Comparison of ENCODE assay signal across 9 cellular contexts in genomic region chr9:134399435-134400056, GRCh38.
DNase-seq lines count a peak whose midpoint lies in the region; ATAC-seq, FAIRE-seq and TF ChIP-seq lines count a peak whose summit lies in the region.
"Had no signal": no experiment of that assay in that cellular context is flagged by ENCODE, and none has a peak within 500 bp of the region (broad histone marks: within the 10 kb centered on the region; RNA-seq: fewer than 3 reads in every experiment).

No MANE protein-coding gene starts in this region.

- H3K36me3 ChIP-seq in DOHH2 (ENCODE audit: control insufficient read depth, low read length) (no peaks in the 10 kb centered on the region), pancreas (no peaks in the 10 kb centered on the region)

- H3K27me3 Mint-ChIP-seq in dendritic cell treated with granulocyte-macrophage colony-stimulating factor and Interleukin-4, amounts not matched to agents 40 ng/mL and 50 ng/mL, for 4 days: no peaks in the 10 kb centered on the region

- H3K9me3 Mint-ChIP-seq in dendritic cell treated with granulocyte-macrophage colony-stimulating factor and Interleukin-4, amounts not matched to agents 40 ng/mL and 50 ng/mL, for 4 days: no peaks in the 10 kb centered on the region

- no peak overlapping the region for H3K4me3 Mint-ChIP-seq in dendritic cell treated with granulocyte-macrophage colony-stimulating factor and Interleukin-4, amounts not matched to agents 40 ng/mL and 50 ng/mL, for 4 days

- H3F3A ChIP-seq in DOHH2 (ENCODE audit: control insufficient read depth, insufficient read depth): no peaks in the 10 kb centered on the region

- 97 to 100% methylated on average over 2 of the region's 2 CpGs for WGBS in pancreas, 2 donors

- in situ Hi-C loops in KBM-7 (cut with MboI; ENCODE audit: low pct_unique_long_range_greater_than_20kb, low sequenced_read_pairs): no loop called here

- H3K27ac Mint-ChIP-seq in dendritic cell treated with granulocyte-macrophage colony-stimulating factor and Interleukin-4, amounts not matched to agents 40 ng/mL and 50 ng/mL, for 4 days: peak overlapping the region; percentile 96

- H3K9me3 ChIP-seq in DOHH2 (ENCODE audit: control insufficient read depth, insufficient read depth, low read length) (peaks cover 18% of the 10 kb centered on the region), pancreas (no peaks in the 10 kb centered on the region)

- intact Hi-C loops in dendritic cell treated with granulocyte-macrophage colony-stimulating factor and Interleukin-4, amounts not matched to agents 40 ng/mL and 50 ng/mL, for 4 days (cut with micrococcal nuclease): loop anchor here (10.0 kb wide), 1 partner anchor 55 kb away; no protein-coding TSS in a partner anchor
- intact Hi-C loops in pancreas (cut with DNase I): no loop called here

- TF ChIP-seq CTCF in DOHH2 (IDR thresholded peaks at IDR 0.05; ENCODE audit: low read depth, low read length, poor library complexity, severe bottlenecking) (peak; percentile 72), pancreas (IDR thresholded peaks at IDR 0.05) (peak; percentile 19 to 40 (median 22))

- H4K20me1 ChIP-seq in DOHH2 (ENCODE audit: control insufficient read depth, insufficient read depth, low read depth, low read length): no peaks in the 10 kb centered on the region

- H3K79me2 ChIP-seq in DOHH2 (ENCODE audit: control insufficient read depth, low read length): no peaks in the 10 kb centered on the region

- H3K27me3 ChIP-seq in DOHH2 (ENCODE audit: control insufficient read depth, low read length) (peaks cover 11% of the 10 kb centered on the region), pancreas (no peaks in the 10 kb centered on the region)

- no peak overlapping the region for H3K27ac ChIP-seq in DOHH2 (ENCODE audit: low read depth, low read length)
- H3K27ac ChIP-seq in pancreas: no peak overlapping the region

- FAIRE-seq in pancreas (lab: Jason Lieb, UNC): no peak

- ATAC-seq in pancreas (no peak), HG02852 (IDR thresholded peaks at IDR 0.05; ENCODE audit: unreplicated experiment) (no peak), GM18868 (IDR thresholded peaks at IDR 0.05; ENCODE audit: unreplicated experiment) (no peak), HG03025 (IDR thresholded peaks at IDR 0.05; ENCODE audit: low FRiP score, unreplicated experiment) (no peak)
- no peak for ATAC-seq in stimulated activated naive CD8-positive, alpha-beta T cell treated with anti-CD3 and anti-CD28 coated beads, Interleukin-15, Interleukin-2, amounts not matched to agents 100 U/mL and 50 U/mL, for 24 hours

- H3K4me2 ChIP-seq in DOHH2 (ENCODE audit: low read length): no peak overlapping the region

- H3K4me3 ChIP-seq in DOHH2 (ENCODE audit: low read length) (no peak overlapping the region), pancreas (no peak overlapping the region)

- H3K4me1 ChIP-seq in DOHH2 (ENCODE audit: control insufficient read depth, low read length) (peaks cover 25% of the 10 kb centered on the region), pancreas (no peaks in the 10 kb centered on the region)

- peaks cover 86% of the 10 kb centered on the region for H3K4me1 Mint-ChIP-seq in dendritic cell treated with granulocyte-macrophage colony-stimulating factor and Interleukin-4, amounts not matched to agents 40 ng/mL and 50 ng/mL, for 4 days (ENCODE audit: low read depth)

- DNase-seq in KBM-7 (peak; percentile 58), pancreas (no peak)
- DNase-seq in stimulated activated naive CD8-positive, alpha-beta T cell treated with anti-CD3 and anti-CD28 coated beads, Interleukin-15, Interleukin-2, amounts not matched to agents 100 U/mL and 50 U/mL, for 24 hours: no peak
- DNase-seq: activated CD4-positive, CD25-positive, alpha-beta regulatory T cell had no signal

- no peaks in the 10 kb centered on the region for H3K9me2 ChIP-seq in DOHH2 (replicated peaks; ENCODE audit: control insufficient read depth, low read length)

- H3K36me3 Mint-ChIP-seq in dendritic cell treated with granulocyte-macrophage colony-stimulating factor and Interleukin-4, amounts not matched to agents 40 ng/mL and 50 ng/mL, for 4 days (ENCODE audit: low read depth): peaks cover 65% of the 10 kb centered on the region
